ENCODE assay signal across 1 cellular context in genomic region chr6:165660881-165661415, GRCh38.
TF ChIP-seq lines count a peak whose summit lies in the region.

No MANE protein-coding gene starts in this region.

TF ChIP-seq in HEK293, 187 proteins besides CTCF, POLR2A, EP300 and RAD21 (continued from another document):
- TF ChIP-seq ZNF398 (tag by site-specific recombination; IDR thresholded peaks at IDR 0.05) (peak; percentile 80), ZNF362 (tag by site-specific recombination; IDR thresholded peaks at IDR 0.05) (no peak), ZBTB11 (tag by site-specific recombination; conservative IDR thresholded peaks at IDR 0.05; ENCODE audit: low read depth) (no peak), ZNF639 (tag by site-specific recombination; IDR thresholded peaks at IDR 0.05) (no peak), ZNF449 (tag by site-specific recombination; IDR thresholded peaks at IDR 0.05) (no peak), SP7 (tag by site-specific recombination; IDR thresholded peaks at IDR 0.05) (peak; percentile 30; the same call in 1 of the 2 replicates), ZNF23 (tag by site-specific recombination; IDR thresholded peaks at IDR 0.05; ENCODE audit: borderline replicate concordance) (no peak), ZNF558 (tag by site-specific recombination; IDR thresholded peaks at IDR 0.05) (no peak), MYNN (tag by site-specific recombination; IDR thresholded peaks at IDR 0.05; ENCODE audit: borderline replicate concordance) (no peak), ZNF426 (tag by site-specific recombination; IDR thresholded peaks at IDR 0.05) (no peak), HOXD13 (CRISPR knock-in tag; IDR thresholded peaks at IDR 0.05; ENCODE audit: borderline replicate concordance) (no peak), KLF8 (tag by site-specific recombination; IDR thresholded peaks at IDR 0.05) (no peak; the same call in 1 of the 2 replicates), ZNF174 (tag by site-specific recombination; IDR thresholded peaks at IDR 0.05) (no peak), ZNF596 (tag by site-specific recombination; IDR thresholded peaks at IDR 0.05) (no peak), ZBTB7A (tag by site-specific recombination; IDR thresholded peaks at IDR 0.05; ENCODE audit: low read depth) (no peak), ZNF24 (tag by site-specific recombination; IDR thresholded peaks at IDR 0.05) (no peak)
